ENCODE assay signal across 9 cellular contexts in genomic region chr19:18191640-18192062, GRCh38. TPM values are rescaled to one million over a fixed set of nuclear protein-coding genes. Genes with fewer than 3 reads are reported as not detected.
DNase-seq lines count a peak whose midpoint lies in the region; ATAC-seq, FAIRE-seq and TF ChIP-seq lines count a peak whose summit lies in the region.
"Had no signal": no experiment of that assay in that cellular context is flagged by ENCODE, and none has a peak within 500 bp of the region (broad histone marks: within the 10 kb centered on the region; RNA-seq: fewer than 3 reads in every experiment).

No MANE protein-coding gene starts in this region.

- ATAC-seq in lower lobe of right lung, result no peak
- ATAC-seq in HG03135 (IDR thresholded peaks at IDR 0.05; ENCODE audit: unreplicated experiment), result no peak

- DNase-seq in activated naive CD4-positive, alpha-beta T cell treated with anti-CD3 and anti-CD28 coated beads for 36 hours, result no peak
- no peak for DNase-seq in activated naive CD4-positive, alpha-beta T cell (lab: John Stamatoyannopoulos, UW)
- no peak for DNase-seq in astrocyte (ENCODE audit: low read depth)
- DNase-seq in lower lobe of right lung, result no peak
- no peak for DNase-seq in tibial nerve (ENCODE audit: low spot score in 2 of 2)
- no peak for DNase-seq in amygdala (lab: John Stamatoyannopoulos, UW)
- no peak for DNase-seq in NCI-H128 (lab: John Stamatoyannopoulos, UW; ENCODE audit: unreplicated experiment)

- H3K9me3 Mint-ChIP-seq in activated naive CD4-positive, alpha-beta T cell treated with anti-CD3 and anti-CD28 coated beads for 36 hours, result no peaks in the 10 kb centered on the region
- H3K9me3 Mint-ChIP-seq in astrocyte (ENCODE audit: unreplicated experiment), result no peaks in the 10 kb centered on the region

- WGBS in tibial nerve, 2 donors, result 77 to 82% methylated on average over 5 of the region's 5 CpGs

- TF ChIP-seq POLR2A in tibial nerve (IDR thresholded peaks at IDR 0.05), result no peak

- H3K27me3 Mint-ChIP-seq in activated naive CD4-positive, alpha-beta T cell treated with anti-CD3 and anti-CD28 coated beads for 36 hours (ENCODE audit: low read depth), result no peaks in the 10 kb centered on the region
- no peaks in the 10 kb centered on the region for H3K27me3 Mint-ChIP-seq in astrocyte (ENCODE audit: low read depth, unreplicated experiment)

- H3K36me3 Mint-ChIP-seq in activated naive CD4-positive, alpha-beta T cell treated with anti-CD3 and anti-CD28 coated beads for 36 hours (ENCODE audit: low read depth), result no peaks in the 10 kb centered on the region
- H3K36me3 Mint-ChIP-seq in astrocyte (ENCODE audit: low read depth, unreplicated experiment), result no peaks in the 10 kb centered on the region

- peaks cover 7% of the 10 kb centered on the region for H3K79me2 ChIP-seq in astrocyte (ENCODE audit: insufficient read depth, low read length)

- H3K9me3 ChIP-seq in astrocyte (ENCODE audit: insufficient read depth, low read depth, low read length) (no peaks in the 10 kb centered on the region), lower lobe of right lung (no peaks in the 10 kb centered on the region), tibial nerve (no peaks in the 10 kb centered on the region)

- no peak for TF ChIP-seq EP300 in tibial nerve (IDR thresholded peaks at IDR 0.05)

- H4K20me1 ChIP-seq in astrocyte (ENCODE audit: insufficient read depth, low read length), result peaks cover 6% of the 10 kb centered on the region

- H3K4me1 ChIP-seq in astrocyte (ENCODE audit: insufficient read depth, low read length) (peaks cover 9% of the 10 kb centered on the region), lower lobe of right lung (peaks cover 17% of the 10 kb centered on the region), tibial nerve (peaks cover 0 to 28% (median 14%) of the 10 kb centered on the region in 4 donors)

- H3K27ac Mint-ChIP-seq in activated naive CD4-positive, alpha-beta T cell treated with anti-CD3 and anti-CD28 coated beads for 36 hours, result peak overlapping the region; percentile 90
- no peak overlapping the region for H3K27ac Mint-ChIP-seq in astrocyte (ENCODE audit: unreplicated experiment)

- peak overlapping the region; percentile 54 for H2AFZ ChIP-seq in astrocyte (ENCODE audit: low read depth, low read length)

- H3K4me1 Mint-ChIP-seq in activated naive CD4-positive, alpha-beta T cell treated with anti-CD3 and anti-CD28 coated beads for 36 hours (ENCODE audit: low read depth), result peaks cover 19% of the 10 kb centered on the region
- H3K4me1 Mint-ChIP-seq in astrocyte (ENCODE audit: low read depth, unreplicated experiment), result peaks cover 3% of the 10 kb centered on the region

- TF ChIP-seq CTCF in astrocyte (IDR thresholded peaks at IDR 0.05; ENCODE audit: insufficient read depth, low read depth, low read length), result no peak
- TF ChIP-seq CTCF in lower lobe of right lung (IDR thresholded peaks at IDR 0.05), result no peak
- peak in 1 of 5 experiments; percentile 50 for TF ChIP-seq CTCF in tibial nerve (IDR thresholded peaks at IDR 0.05)

- H3K4me3 ChIP-seq in astrocyte (ENCODE audit: insufficient read depth, low read depth, low read length) (peak overlapping the region; percentile 71), lower lobe of right lung (peak overlapping the region; percentile 62), tibial nerve (peak overlapping the region; percentile 45 to 99 (median 70))

- peak; percentile 20 for FAIRE-seq in astrocyte (lab: Jason Lieb, UNC)

- H3K27me3 ChIP-seq in astrocyte (ENCODE audit: insufficient read depth, low read length) (no peaks in the 10 kb centered on the region), lower lobe of right lung (ENCODE audit: low read depth) (no peaks in the 10 kb centered on the region), tibial nerve (no peaks in the 10 kb centered on the region)

- H3K36me3 ChIP-seq in astrocyte (ENCODE audit: insufficient read depth, low read length) (no peaks in the 10 kb centered on the region), lower lobe of right lung (peaks cover 11% of the 10 kb centered on the region), tibial nerve (peaks cover 0 to 13% (median 0%) of the 10 kb centered on the region in 3 donors)

- intact Hi-C loops in activated naive CD4-positive, alpha-beta T cell treated with anti-CD3 and anti-CD28 coated beads for 36 hours (cut with micrococcal nuclease), result loop anchor here (1.0 to 5.0 kb wide), 10 partner anchors 17 to 331 kb away; partner anchors contain the start of genes ELL, LSM4 and PGPEP1
- intact Hi-C loops in lower lobe of right lung (cut with DNase I), result no loop called here

- peak overlapping the region; percentile 89 for H3K4me2 ChIP-seq in astrocyte (ENCODE audit: low read length)

- H3K4me3 Mint-ChIP-seq in activated naive CD4-positive, alpha-beta T cell treated with anti-CD3 and anti-CD28 coated beads for 36 hours, result peak overlapping the region; percentile 83
- no peak overlapping the region for H3K4me3 Mint-ChIP-seq in astrocyte (ENCODE audit: unreplicated experiment)

- peak overlapping the region; percentile 75 for H3K27ac ChIP-seq in astrocyte (ENCODE audit: low read depth, low read length)
- H3K27ac ChIP-seq in lower lobe of right lung, result peak overlapping the region; percentile 95
- H3K27ac ChIP-seq in tibial nerve, result peak overlapping the region; percentile 90 to 97 (median 95)

- peak overlapping the region; percentile 84 for H3K9ac ChIP-seq in astrocyte (ENCODE audit: low read length)

- CTCF ChIA-PET in activated naive CD4-positive, alpha-beta T cell treated with anti-CD3 and anti-CD28 coated beads for 36 hours (lab: Charles Lee), result interaction anchor here (0.8 to 3.5 kb wide), 8 partner anchors 9 to 199 kb away, joined by 3 to 28 read pairs (median 4); partner anchors contain the start of gene RAB3A

RNA-seq across cellular contexts. Expression of gene MPV17L2, which starts 1.4 kb away (rescaled TPM):
- 1 to 10 TPM; 6.3 to 6.5 TPM for total RNA-seq in activated naive CD4-positive, alpha-beta T cell treated with anti-CD3 and anti-CD28 coated beads for 36 hours
- 17.7 and 21.8 TPM in 2 replicates for total RNA-seq in astrocyte
- total RNA-seq in lower lobe of right lung, result 6.6 TPM
- 10 to 100 TPM; 11.1 to 19.0 (median 15.5) TPM for total RNA-seq in tibial nerve

RNA-seq across cellular contexts. Expression of gene RAB3A, which starts 12.2 kb away (rescaled TPM):
- 1 to 10 TPM; 3.8 to 6.0 TPM for total RNA-seq in activated naive CD4-positive, alpha-beta T cell treated with anti-CD3 and anti-CD28 coated beads for 36 hours
- total RNA-seq in astrocyte (6.6 and 7.5 TPM in 2 replicates), lower lobe of right lung (2.7 TPM), tibial nerve (1 to 10 TPM in 3 of 4 donors, not detected in 1; 1.5 to 5.1 (median 3.9) TPM)

RNA-seq across cellular contexts. Expression of gene IFI30, which starts 18.0 kb away (rescaled TPM):
- total RNA-seq in activated naive CD4-positive, alpha-beta T cell treated with anti-CD3 and anti-CD28 coated beads for 36 hours, result 10 to 100 TPM; 19.0 to 20.8 TPM
- total RNA-seq in astrocyte (0.89 and 2.3 TPM in 2 replicates), lower lobe of right lung (682 TPM), tibial nerve (100 to 1,000 TPM in 1 of 4 donors, 10 to 100 TPM in 3; 19.0 to 101 (median 29.4) TPM)

RNA-seq across cellular contexts. Expression of gene PDE4C, which starts 34.6 kb away (rescaled TPM):
- under 1 TPM in 1 of 2 experiments, not detected in 1; 0.10 TPM for total RNA-seq in activated naive CD4-positive, alpha-beta T cell treated with anti-CD3 and anti-CD28 coated beads for 36 hours
- total RNA-seq in astrocyte (0.64 and 0.70 TPM in 2 replicates), lower lobe of right lung (9.6 TPM), tibial nerve (under 1 TPM in 3 of 4 donors, not detected in 1; under 0.01 to 0.60 (median 0.59) TPM)
- total RNA-seq: mononuclear cell had no signal

RNA-seq across cellular contexts. Expression of gene PIK3R2, which starts 38.7 kb away (rescaled TPM):
- total RNA-seq in activated naive CD4-positive, alpha-beta T cell treated with anti-CD3 and anti-CD28 coated beads for 36 hours, result 10 to 100 TPM; 16.1 to 16.3 TPM
- total RNA-seq in astrocyte, result 58.4 and 60.6 TPM in 2 replicates
- total RNA-seq in lower lobe of right lung, result 21.6 TPM
- 10 to 100 TPM; 12.2 to 38.1 (median 15.7) TPM for total RNA-seq in tibial nerve
